Comparison of ENCODE assay signal across 19 cellular contexts in the genomic region with DNA sequence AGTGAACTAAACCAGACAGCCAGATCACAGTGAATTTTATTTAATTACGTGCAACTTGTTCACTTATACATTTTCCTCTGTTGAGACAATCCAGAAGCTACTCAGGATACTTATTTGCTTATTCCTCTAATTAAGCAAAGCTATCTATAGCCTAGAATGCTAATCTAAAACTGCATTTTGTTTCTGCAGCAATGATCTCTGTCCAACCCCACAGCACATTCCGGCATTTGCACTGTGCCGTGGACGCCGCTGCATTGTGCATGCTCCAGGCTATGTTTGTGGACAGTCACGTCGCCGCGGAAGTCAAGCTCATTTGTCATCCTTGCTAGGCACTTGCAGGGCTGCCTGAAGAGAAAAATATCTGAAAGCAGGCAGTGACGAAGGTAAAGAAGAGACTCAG.
DNase-seq lines count a peak whose midpoint lies in the region; ATAC-seq, FAIRE-seq and TF ChIP-seq lines count a peak whose summit lies in the region.
"Had no signal": no experiment of that assay in that cellular context is flagged by ENCODE, and none has a peak within 500 bp of the region (broad histone marks: within the 10 kb centered on the region; RNA-seq: fewer than 3 reads in every experiment).

No MANE protein-coding gene starts in this region.

- H2BK5ac ChIP-seq in trophoblast cell (ENCODE audit: low read depth, low read length, poor library complexity), result no peak overlapping the region

- peak in 2 of 4 donors; percentile 22 to 36 for ATAC-seq in right lobe of liver
- no peak for ATAC-seq in HepG2
- ATAC-seq in psoas muscle, result no peak
- no peak for ATAC-seq in GM18868 (IDR thresholded peaks at IDR 0.05; ENCODE audit: unreplicated experiment)
- no peak for ATAC-seq in GM19397 (IDR thresholded peaks at IDR 0.05; ENCODE audit: unreplicated experiment)
- no peak for ATAC-seq in lower lobe of right lung

- no peak overlapping the region for H2BK120ac ChIP-seq in trophoblast cell (ENCODE audit: insufficient read depth, low read length, poor library complexity)

- TF ChIP-seq POLR2A in right lobe of liver (IDR thresholded peaks at IDR 0.05), result no peak
- no peak for TF ChIP-seq POLR2A in HepG2 (IDR thresholded peaks at IDR 0.05; ENCODE audit: insufficient read depth in 1 of 2, low read depth in 2 of 2, low read length in 2 of 2)

- no peak overlapping the region for H2BK12ac ChIP-seq in trophoblast cell (ENCODE audit: low read length)

- H3K14ac ChIP-seq in trophoblast cell (ENCODE audit: low read length), result no peak overlapping the region

- no peak overlapping the region for H3K18ac ChIP-seq in trophoblast cell (ENCODE audit: low read length)

- POLR2A ChIA-PET in HepG2 (lab: Yijun Ruan, JAX), result no interaction called here

- H3K4me3 ChIP-seq in right lobe of liver, result no peak overlapping the region
- no peak overlapping the region for H3K4me3 ChIP-seq in HepG2 (replicated peaks in 1 of 3; ENCODE audit: insufficient read depth in 1 of 3, low read depth in 2 of 3, low read length in 3 of 3)
- H3K4me3 ChIP-seq in trophoblast cell (ENCODE audit: low read depth, low read length), result no peak overlapping the region
- H3K4me3 ChIP-seq in psoas muscle, result no peak overlapping the region
- H3K4me3 ChIP-seq in lower lobe of right lung, result no peak overlapping the region
- H3K4me3 ChIP-seq: GM23248, HAP-1, MG63 had no signal

- TF ChIP-seq CTCF in right lobe of liver (IDR thresholded peaks at IDR 0.05), result no peak
- no peak for TF ChIP-seq CTCF in HepG2 (CRISPR knock-in tag; IDR thresholded peaks at IDR 0.05)
- TF ChIP-seq CTCF in psoas muscle (IDR thresholded peaks at IDR 0.05), result no peak
- no peak for TF ChIP-seq CTCF in lower lobe of right lung (IDR thresholded peaks at IDR 0.05)

- no peak overlapping the region for H4K12ac ChIP-seq in trophoblast cell (ENCODE audit: low read depth, low read length)

- no peaks in the 10 kb centered on the region for H3K79me1 ChIP-seq in trophoblast cell (ENCODE audit: low read length)

- TF ChIP-seq EP300 in HepG2 (IDR thresholded peaks at IDR 0.05; ENCODE audit: low read depth in 2 of 2, low read length in 2 of 2), result no peak
- TF ChIP-seq EP300 in HepG2 (CRISPR knock-in tag; IDR thresholded peaks at IDR 0.05; ENCODE audit: borderline replicate concordance), result no peak

- H4K20me1 ChIP-seq in HepG2 (ENCODE audit: insufficient read depth, low read length), result no peaks in the 10 kb centered on the region

- peak in 2 of 3 donors; percentile 22 to 56 for DNase-seq in right lobe of liver
- DNase-seq in HepG2 (ENCODE audit: low spot score), result no peak
- peak; percentile 54 for DNase-seq in islet precursor cell
- peak; percentile 61 to 76 for DNase-seq in trophoblast cell
- DNase-seq in psoas muscle, result no peak
- DNase-seq in lower lobe of right lung, result no peak
- DNase-seq: 8988T; CD4-positive, CD25-positive, alpha-beta regulatory T cell; COR-L47; DMS 273 treated with DMSO at 0.1 percent for 48 hours; DND-41; GM23248; MG63; NCI-H1048; NCI-H1436 treated with DMSO at 0.1 percent for 48 hours; NCI-H2029 had no signal

- H3K4ac ChIP-seq in trophoblast cell (ENCODE audit: low read depth, low read length), result no peak overlapping the region

- H3K36me3 ChIP-seq in right lobe of liver (no peaks in the 10 kb centered on the region), HepG2 (replicated peaks in 1 of 2; ENCODE audit: control insufficient read depth in 1 of 2, insufficient read depth in 2 of 2, low read length in 2 of 2) (no peaks in the 10 kb centered on the region), trophoblast cell (ENCODE audit: control insufficient read depth in 1 of 2, insufficient read depth in 2 of 2, low read length in 2 of 2) (no peaks in the 10 kb centered on the region), psoas muscle (ENCODE audit: insufficient read depth in 1 of 2, low read depth in 1 of 2) (no peaks in the 10 kb centered on the region), lower lobe of right lung (no peaks in the 10 kb centered on the region)
- H3K36me3 ChIP-seq: HAP-1, MG63 had no signal

- H2AK5ac ChIP-seq in trophoblast cell (ENCODE audit: low read length), result no peak overlapping the region

- CTCF ChIA-PET in HepG2 (lab: Yijun Ruan, JAX; ENCODE audit: low intra/inter-chr PET ratio, low total read pairs), result no interaction called here

- H3K27me3 ChIP-seq in right lobe of liver, result no peaks in the 10 kb centered on the region
- no peaks in the 10 kb centered on the region; a peak in 1 of 5 replicates for H3K27me3 ChIP-seq in HepG2 (ENCODE audit: control insufficient read depth in 1 of 2, insufficient read depth in 2 of 2, low read length in 2 of 2)
- H3K27me3 ChIP-seq in trophoblast cell (ENCODE audit: insufficient read depth, low read length), result no peaks in the 10 kb centered on the region
- no peaks in the 10 kb centered on the region for H3K27me3 ChIP-seq in psoas muscle (ENCODE audit: insufficient read depth in 3 of 3, low read length in 2 of 3)
- H3K27me3 ChIP-seq in lower lobe of right lung (ENCODE audit: low read depth), result no peaks in the 10 kb centered on the region
- H3K27me3 ChIP-seq: MG63 had no signal

- no peak overlapping the region for H3K4me2 ChIP-seq in HepG2 (ENCODE audit: low read depth, low read length)
- H3K4me2 ChIP-seq in trophoblast cell (ENCODE audit: low read length), result no peak overlapping the region

- H3K9me3 ChIP-seq in right lobe of liver, result no peaks in the 10 kb centered on the region
- H3K9me3 ChIP-seq in HepG2 (ENCODE audit: low read length), result no peaks in the 10 kb centered on the region
- H3K9me3 ChIP-seq in trophoblast cell (ENCODE audit: insufficient read depth, low read depth, low read length), result no peaks in the 10 kb centered on the region
- no peaks in the 10 kb centered on the region for H3K9me3 ChIP-seq in psoas muscle
- H3K9me3 ChIP-seq in lower lobe of right lung, result peaks cover 2% of the 10 kb centered on the region
- H3K9me3 ChIP-seq: HAP-1, MG63 had no signal

- no peak overlapping the region for H3K9ac ChIP-seq in HepG2 (ENCODE audit: insufficient read depth, low read depth, low read length)
- no peak overlapping the region for H3K9ac ChIP-seq in trophoblast cell (ENCODE audit: low read length)
- H3K9ac ChIP-seq: GM23248 had no signal

- H3K23ac ChIP-seq in trophoblast cell (ENCODE audit: low read length), result no peak overlapping the region

- no peak for FAIRE-seq in HepG2 (lab: Jason Lieb, UNC)

- no peaks in the 10 kb centered on the region for H3K79me2 ChIP-seq in HepG2 (ENCODE audit: insufficient read depth, low read length)
- no peaks in the 10 kb centered on the region for H3K79me2 ChIP-seq in trophoblast cell (ENCODE audit: control insufficient read depth, insufficient read depth, low read length, poor library complexity)

- H3K27ac ChIP-seq in right lobe of liver (no peak overlapping the region), HepG2 (ENCODE audit: extremely low read length, insufficient read depth, low read length) (no peak overlapping the region), trophoblast cell (ENCODE audit: low read depth, low read length) (no peak overlapping the region), psoas muscle (no peak overlapping the region), lower lobe of right lung (no peak overlapping the region)
- H3K27ac ChIP-seq: GM23248 had no signal

- no peak overlapping the region for H4K8ac ChIP-seq in trophoblast cell (ENCODE audit: low read depth, low read length)

- BruUV-seq in HepG2 (replicated peaks; lab: Mats Ljungman, UMichigan), result no TSS peak

- TF ChIP-seq RAD21 in HepG2 (CRISPR knock-in tag; IDR thresholded peaks at IDR 0.05), result no peak

- in situ Hi-C loops in HepG2 (cut with HindIII; ENCODE audit: extremely low pct_ligation_motif_present, low pct_unique_long_range_greater_than_20kb), result no loop called here

- no peaks in the 10 kb centered on the region for H3K4me1 ChIP-seq in right lobe of liver
- no peaks in the 10 kb centered on the region for H3K4me1 ChIP-seq in HepG2 (ENCODE audit: insufficient read depth, low read length)
- no peaks in the 10 kb centered on the region for H3K4me1 ChIP-seq in trophoblast cell (ENCODE audit: control insufficient read depth in 1 of 2, insufficient read depth in 2 of 2, low read length in 2 of 2)
- H3K4me1 ChIP-seq in psoas muscle, result no peaks in the 10 kb centered on the region
- H3K4me1 ChIP-seq in lower lobe of right lung, result no peaks in the 10 kb centered on the region
- H3K4me1 ChIP-seq: HAP-1 had no signal

- H4K91ac ChIP-seq in trophoblast cell (ENCODE audit: low read depth, low read length), result no peak overlapping the region

- H2AFZ ChIP-seq in HepG2 (ENCODE audit: low read length) (no peak overlapping the region), trophoblast cell (ENCODE audit: insufficient read depth, low read length, poor library complexity) (no peak overlapping the region)
- H2AFZ ChIP-seq: GM23248 had no signal

- intact Hi-C loops in right lobe of liver (cut with DNase I) (no loop called here), HepG2 (cut with micrococcal nuclease; ENCODE audit: unreplicated experiment) (no loop called here), psoas muscle (cut with DNase I) (no loop called here), lower lobe of right lung (cut with DNase I) (no loop called here)

- WGBS in right lobe of liver (ENCODE audit: insufficient coverage, low coverage, low lambda C conversion rate, missing lambda C conversion rate), result 73% methylated on average over 10 of the region's 10 CpGs
- 81% methylated on average over 10 of the region's 10 CpGs for WGBS in HepG2 (ENCODE audit: low lambda C conversion rate)
- WGBS in trophoblast cell (ENCODE audit: extremely low coverage, insufficient coverage, insufficient read length), result no CpG with 5 or more reads among the region's 10 CpGs
- 89 to 91% (median 91%) methylated on average over 10 of the region's 10 CpGs for WGBS in psoas muscle, 3 donors

TF ChIP-seq in HepG2, 621 proteins besides CTCF, POLR2A, EP300 and RAD21 (continues in another document):
- TF ChIP-seq, protein P1, sequence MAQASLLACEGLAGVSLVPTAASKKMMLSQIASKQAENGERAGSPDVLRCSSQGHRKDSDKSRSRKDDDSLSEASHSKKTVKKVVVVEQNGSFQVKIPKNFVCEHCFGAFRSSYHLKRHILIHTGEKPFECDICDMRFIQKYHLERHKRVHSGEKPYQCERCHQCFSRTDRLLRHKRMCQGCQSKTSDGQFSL (CRISPR knock-in tag; IDR thresholded peaks at IDR 0.05), result no peak
- TF ChIP-seq ZNF138 (CRISPR knock-in tag; IDR thresholded peaks at IDR 0.05; ENCODE audit: low read depth), result no peak

Comparison
In these comparisons a context has a peak if more than half of its experiments do, and no peak if none do; other contexts are left out.
1. DNase-seq: peak in right lobe of liver (2 of 3), islet precursor cell (single experiment) and trophoblast cell (2 of 2); none in HepG2 (single experiment), psoas muscle (0 of 2) and lower lobe of right lung (single experiment).